ENCODE assay signal across 9 cellular contexts in the genomic region with DNA sequence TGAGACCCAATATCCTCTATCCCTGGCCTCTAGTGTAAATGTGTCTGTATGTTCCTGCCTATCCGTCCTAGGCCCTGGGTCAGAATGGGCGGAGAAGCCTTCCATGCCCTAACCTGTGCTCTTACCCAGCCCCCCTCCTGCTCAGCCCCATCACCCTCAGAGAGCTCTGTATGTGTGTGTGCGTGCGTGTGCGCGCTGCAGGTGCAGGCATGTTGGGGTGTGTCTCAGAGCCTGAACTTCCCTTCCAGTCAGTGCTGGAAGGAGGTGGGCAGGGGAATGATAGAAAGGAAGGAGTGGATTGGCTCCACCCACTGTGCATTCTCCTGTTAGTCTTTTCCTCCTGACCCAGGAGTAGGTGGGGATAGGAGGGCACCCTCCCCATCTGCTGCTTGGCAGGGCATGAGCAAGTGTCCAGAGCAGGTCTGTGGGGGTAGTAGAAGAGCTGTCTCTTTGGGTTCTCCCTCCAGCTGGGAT. TPM values are rescaled to one million over a fixed set of nuclear protein-coding genes. Genes with fewer than 3 reads are reported as not detected.
DNase-seq lines count a peak whose midpoint lies in the region; ATAC-seq and TF ChIP-seq lines count a peak whose summit lies in the region.
"Had no signal": no experiment of that assay in that cellular context is flagged by ENCODE, and none has a peak within 500 bp of the region (broad histone marks: within the 10 kb centered on the region; RNA-seq: fewer than 3 reads in every experiment).

No MANE protein-coding gene starts in this region.

- peaks cover 33% of the 10 kb centered on the region for H3K4me1 Mint-ChIP-seq in type B pancreatic cell (ENCODE audit: unreplicated experiment)

- peak overlapping the region; percentile 75 for H3K4me3 Mint-ChIP-seq in type B pancreatic cell

- H3K27ac ChIP-seq in cardiac muscle cell, result peak overlapping the region; percentile 16
- H3K27ac ChIP-seq in right atrium auricular region, result no peak overlapping the region

- H3K4me3 ChIP-seq in cardiac muscle cell (no peak overlapping the region), right atrium auricular region (no peak overlapping the region)

- H3K36me3 ChIP-seq in cardiac muscle cell (peaks cover 15% of the 10 kb centered on the region), right atrium auricular region (peaks cover 70% of the 10 kb centered on the region)

- H3K4me1 ChIP-seq in cardiac muscle cell (ENCODE audit: low read depth), result peaks cover 7% of the 10 kb centered on the region
- peaks cover 0 to 38% of the 10 kb centered on the region in 2 donors for H3K4me1 ChIP-seq in right atrium auricular region

- in situ Hi-C loops in SK-MEL-5 (cut with HindIII; ENCODE audit: low pct_unique_long_range_greater_than_20kb, low sequenced_read_pairs), result no loop called here

- H3K9me3 Mint-ChIP-seq in type B pancreatic cell, result no peaks in the 10 kb centered on the region

- H3K27me3 ChIP-seq in cardiac muscle cell, result no peaks in the 10 kb centered on the region
- H3K27me3 ChIP-seq in right atrium auricular region, result no peaks in the 10 kb centered on the region

- H3K36me3 Mint-ChIP-seq in type B pancreatic cell, result peaks cover 26% of the 10 kb centered on the region

- TF ChIP-seq CTCF in cardiac muscle cell (IDR thresholded peaks at IDR 0.05; ENCODE audit: low read depth, low read length) (no peak), right atrium auricular region (IDR thresholded peaks at IDR 0.05) (no peak), type B pancreatic cell (conservative IDR thresholded peaks at IDR 0.05) (no peak)

- ATAC-seq in GM19328 (IDR thresholded peaks at IDR 0.05; ENCODE audit: unreplicated experiment), result no peak
- ATAC-seq in GM21576 (IDR thresholded peaks at IDR 0.05; ENCODE audit: unreplicated experiment), result no peak

- H3K27me3 Mint-ChIP-seq in type B pancreatic cell, result no peaks in the 10 kb centered on the region

- no peaks in the 10 kb centered on the region for H3K9me3 ChIP-seq in cardiac muscle cell (ENCODE audit: low read depth)
- H3K9me3 ChIP-seq in right atrium auricular region, result no peaks in the 10 kb centered on the region

- peak overlapping the region; percentile 97 for H3K27ac Mint-ChIP-seq in type B pancreatic cell

- DNase-seq in cardiac muscle cell (ENCODE audit: low read depth in 1 of 2, low spot score in 1 of 2) (peak in 1 of 2 donors; percentile 41), right atrium auricular region (ENCODE audit: low spot score) (no peak), SK-MEL-5 (ENCODE audit: low read depth, low spot score) (peak; percentile 41), hepatic stellate cell (ENCODE audit: low spot score) (peak; percentile 11), type B pancreatic cell (ENCODE audit: extremely low spot score, unreplicated experiment) (no peak), NCI-H2081 (lab: John Stamatoyannopoulos, UW) (no peak)

RNA-seq across cellular contexts. Expression of a gene that starts 7.2 kb away (rescaled TPM):
- total RNA-seq in cardiac muscle cell (30.8 and 35.0 TPM in 2 replicates), right atrium auricular region (10 to 100 TPM in 1 of 2 donors, 1 to 10 TPM in 1; 9.0 to 21.1 TPM), type B pancreatic cell (ENCODE audit: low replicate concordance) (48.3 and 49.7 TPM in 2 replicates)
- polyA plus RNA-seq in cardiac muscle cell, result 11.9 and 14.7 TPM in 2 replicates
- total RNA-seq in SK-MEL-5 (2014; rRNA removed; shearing (Covaris generic)), result 74.0 and 79.0 TPM in 2 replicates
- polyA plus RNA-seq in SK-MEL-5 (2015; cell fraction: cytosol; rRNA removed), result 62.1 and 63.5 TPM in 2 replicates
- polyA plus RNA-seq in SK-MEL-5 (2015; cell fraction: nucleus; rRNA removed), result 35.8 and 46.9 TPM in 2 replicates

RNA-seq across cellular contexts. Expression of a gene that starts 15.0 kb away (rescaled TPM):
- total RNA-seq in cardiac muscle cell, result 34.6 and 53.0 TPM in 2 replicates
- polyA plus RNA-seq in cardiac muscle cell, result 37.2 and 45.9 TPM in 2 replicates
- total RNA-seq in right atrium auricular region, result 10 to 100 TPM; 34.3 to 64.3 TPM
- 39.6 and 39.7 TPM in 2 replicates for total RNA-seq in SK-MEL-5 (2014; rRNA removed; shearing (Covaris generic))
- 59.1 and 79.1 TPM in 2 replicates for polyA plus RNA-seq in SK-MEL-5 (2015; cell fraction: cytosol; rRNA removed)
- polyA plus RNA-seq in SK-MEL-5 (2015; cell fraction: nucleus; rRNA removed), result 236 and 242 TPM in 2 replicates
- 83.4 and 167 TPM in 2 replicates for total RNA-seq in type B pancreatic cell (ENCODE audit: low replicate concordance)

RNA-seq across cellular contexts. Expression of a gene that starts 17.5 kb away (rescaled TPM):
- total RNA-seq in cardiac muscle cell (4.4 and 8.8 TPM in 2 replicates), right atrium auricular region (1 to 10 TPM; 1.9 to 2.2 TPM), type B pancreatic cell (ENCODE audit: low replicate concordance) (17.4 and 32.0 TPM in 2 replicates)
- polyA plus RNA-seq in cardiac muscle cell, result 5.8 and 6.6 TPM in 2 replicates
- 30.5 and 30.9 TPM in 2 replicates for total RNA-seq in SK-MEL-5 (2014; rRNA removed; shearing (Covaris generic))
- 23.9 and 29.8 TPM in 2 replicates for polyA plus RNA-seq in SK-MEL-5 (2015; cell fraction: cytosol; rRNA removed)
- polyA plus RNA-seq in SK-MEL-5 (2015; cell fraction: nucleus; rRNA removed), result 47.4 and 57.7 TPM in 2 replicates

RNA-seq across cellular contexts. Expression of a gene that starts 32.1 kb away (rescaled TPM):
- 37.1 and 77.5 TPM in 2 replicates for total RNA-seq in cardiac muscle cell
- polyA plus RNA-seq in cardiac muscle cell, result 28.3 and 28.5 TPM in 2 replicates
- 100 to 1,000 TPM in 1 of 2 donors, 10 to 100 TPM in 1; 89.4 to 211 TPM for total RNA-seq in right atrium auricular region
- total RNA-seq in SK-MEL-5 (2014; rRNA removed; shearing (Covaris generic)), result 4.2 and 6.4 TPM in 2 replicates
- polyA plus RNA-seq in SK-MEL-5 (2015; cell fraction: cytosol; rRNA removed), result 23.5 and 28.3 TPM in 2 replicates
- polyA plus RNA-seq in SK-MEL-5 (2015; cell fraction: nucleus; rRNA removed), result 24.9 and 26.7 TPM in 2 replicates
- total RNA-seq in type B pancreatic cell (ENCODE audit: low replicate concordance), result 96.4 and 138 TPM in 2 replicates

RNA-seq across cellular contexts. Expression of a gene that starts 46.2 kb away (rescaled TPM):
- total RNA-seq in cardiac muscle cell (not detected in 2 replicates), right atrium auricular region (under 1 TPM in 1 of 2 donors, not detected in 1; 0.08 TPM), type B pancreatic cell (ENCODE audit: low replicate concordance) (4.3 and 19.4 TPM in 2 replicates)
- polyA plus RNA-seq in cardiac muscle cell, result 1.5 TPM in 1 of 2 replicates, not detected in the other
- not detected in 2 replicates for total RNA-seq in SK-MEL-5 (2014; rRNA removed; shearing (Covaris generic))
- not detected in 2 replicates for polyA plus RNA-seq in SK-MEL-5 (2015; cell fraction: cytosol; rRNA removed)
- 0.23 TPM in 1 of 2 replicates, not detected in the other for polyA plus RNA-seq in SK-MEL-5 (2015; cell fraction: nucleus; rRNA removed)
- total RNA-seq: kidney epithelial cell had no signal

Comparison
In these comparisons a context has a peak if more than half of its experiments do, and no peak if none do; other contexts are left out.
1. DNase-seq: peak in SK-MEL-5 (single experiment) and hepatic stellate cell (single experiment); none in right atrium auricular region (single experiment), type B pancreatic cell (single experiment) and NCI-H2081 (0 of 2).